ENCODE assay signal across 18 cellular contexts in genomic region chr5:90263102-90263501, GRCh38.
"Had no signal": no experiment of that assay in that cellular context is flagged by ENCODE, and none has a peak within 500 bp of the region (broad histone marks: within the 10 kb centered on the region; RNA-seq: fewer than 3 reads in every experiment).

No MANE protein-coding gene starts in this region.

- H3K9me3 Mint-ChIP-seq: endodermal cell, naive B cell, nephron had no signal

- H3K27ac ChIP-seq: coronary artery, thyroid gland, upper lobe of right lung had no signal

- H3K4me3 ChIP-seq: coronary artery, lung, thyroid gland, upper lobe of right lung had no signal

- H3K27me3 Mint-ChIP-seq: naive B cell had no signal

- ATAC-seq: left colon, left ventricle myocardium superior, right cardiac atrium, upper lobe of right lung had no signal

- H3K4me1 ChIP-seq: thyroid gland, upper lobe of right lung had no signal

- DNase-seq: effector CD4-positive, alpha-beta T cell; endodermal cell; foreskin melanocyte; head of caudate nucleus; hippocampal formation; left colon; left ventricle myocardium superior; mesenchymal stem cell; naive B cell; right cardiac atrium; small intestine; stimulated activated CD4-positive, alpha-beta T cell treated with anti-CD3 and anti-CD28 coated beads, Interleukin-12 subunit alpha, Interleukin-12 subunit beta, amount 100 ng/mL, for 4 hours; stimulated activated naive CD4-positive, alpha-beta T cell treated with Interleukin-2 at 50 U/mL for 16 hours; thyroid gland; upper lobe of right lung had no signal

- H3K36me3 ChIP-seq: thyroid gland, upper lobe of right lung had no signal

- H3K27ac Mint-ChIP-seq: naive B cell, nephron had no signal

- H3K27me3 ChIP-seq: thyroid gland, upper lobe of right lung had no signal

- H3K4me3 Mint-ChIP-seq: endodermal cell, naive B cell, nephron had no signal

- H3K9me3 ChIP-seq: thyroid gland, upper lobe of right lung had no signal
